ENCODE assay signal across 24 cellular contexts in genomic region chr19:28560786-28561185, GRCh38.
"Had no signal": no experiment of that assay in that cellular context is flagged by ENCODE, and none has a peak within 500 bp of the region (broad histone marks: within the 10 kb centered on the region; RNA-seq: fewer than 3 reads in every experiment).

No MANE protein-coding gene starts in this region.

- H3K27ac Mint-ChIP-seq: activated CD4-positive, alpha-beta memory T cell treated with anti-CD3 and anti-CD28 coated beads, Interleukin-2, amount 10 ng/mL, durations not matched to agents 7 days and 5 days; activated CD4-positive, alpha-beta T cell treated with anti-CD3 and anti-CD28 coated beads, Interleukin-2, amount 10 ng/mL, durations not matched to agents 7 days and 5 days; activated naive CD4-positive, alpha-beta T cell treated with anti-CD3 and anti-CD28 coated beads, Interleukin-2, amount 50 U/mL, for 24 hours; activated naive CD8-positive, alpha-beta T cell treated with anti-CD3 and anti-CD28 coated beads, Interleukin-2, amount 50 U/mL, for 24 hours; activated T-cell treated with anti-CD3 and anti-CD28 coated beads, Interleukin-2, amount 50 U/mL, for 24 hours; activated T-helper 17 cell treated with anti-CD3 and anti-CD28 coated beads, Interleukin-2, amount 50 U/mL, for 72 hours; naive thymus-derived CD8-positive, alpha-beta T cell; stimulated activated effector memory CD8-positive, alpha-beta T cell treated with anti-CD3 and anti-CD28 coated beads, Interleukin-12 subunit alpha, Interleukin-12 subunit beta, amount 100 ng/mL, for 72 hours; stimulated activated naive CD8-positive, alpha-beta T cell treated with anti-CD3 and anti-CD28 coated beads, Interleukin-15, amount 100 ng/mL, for 72 hours; WTC11 had no signal

- H3K36me3 Mint-ChIP-seq: activated naive CD4-positive, alpha-beta T cell treated with anti-CD3 and anti-CD28 coated beads, Interleukin-2, amount 50 U/mL, for 24 hours; naive thymus-derived CD8-positive, alpha-beta T cell; stimulated activated effector memory CD8-positive, alpha-beta T cell treated with anti-CD3 and anti-CD28 coated beads, Interleukin-12 subunit alpha, Interleukin-12 subunit beta, amount 100 ng/mL, for 72 hours had no signal

- H3K9me3 ChIP-seq: esophagus muscularis mucosa, heart right ventricle, right lobe of liver, thyroid gland, upper lobe of right lung had no signal

- H3K9me3 Mint-ChIP-seq: activated naive CD4-positive, alpha-beta T cell treated with anti-CD3 and anti-CD28 coated beads, Interleukin-2, amount 50 U/mL, for 24 hours; activated naive CD8-positive, alpha-beta T cell treated with anti-CD3 and anti-CD28 coated beads, Interleukin-2, amount 50 U/mL, for 24 hours; activated T-cell treated with anti-CD3 and anti-CD28 coated beads, Interleukin-2, amount 50 U/mL, for 24 hours; stimulated activated naive CD8-positive, alpha-beta T cell treated with anti-CD3 and anti-CD28 coated beads, Interleukin-15, amount 100 ng/mL, for 72 hours had no signal

- DNase-seq: activated CD4-positive, alpha-beta memory T cell treated with anti-CD3 and anti-CD28 coated beads, Interleukin-2, amount 10 ng/mL, durations not matched to agents 7 days and 5 days; activated CD4-positive, alpha-beta T cell treated with anti-CD3 and anti-CD28 coated beads for 1 hour; activated CD4-positive, alpha-beta T cell treated with anti-CD3 and anti-CD28 coated beads, Interleukin-2, amount 10 ng/mL, durations not matched to agents 7 days and 5 days; activated CD8-positive, alpha-beta memory T cell treated with anti-CD3 and anti-CD28 coated beads, Interleukin-2, amount 50 U/mL, for 48 hours; activated naive CD8-positive, alpha-beta T cell treated with anti-CD3 and anti-CD28 coated beads, Interleukin-2, amount 50 U/mL, for 24 hours; activated T-cell treated with anti-CD3 and anti-CD28 coated beads, Interleukin-2, amount 50 U/mL, for 24 hours; amygdala; caudate nucleus; cortex of kidney; foreskin keratinocyte; heart right ventricle; naive thymus-derived CD8-positive, alpha-beta T cell; right lobe of liver; stimulated activated CD4-positive, alpha-beta T cell treated with anti-CD3 and anti-CD28 coated beads, Interleukin-12 subunit alpha, Interleukin-12 subunit beta, amount 100 ng/mL, for 4 hours; stimulated activated CD4-positive, alpha-beta T cell treated with anti-CD3 and anti-CD28 coated beads, Interleukin-4, amount 100 ng/mL, for 24 hours; stimulated activated naive CD8-positive, alpha-beta T cell treated with anti-CD3 and anti-CD28 coated beads, Interleukin-15, amount 100 ng/mL, for 72 hours; substantia nigra; thyroid gland; upper lobe of right lung had no signal

- H3K4me1 Mint-ChIP-seq: activated CD4-positive, alpha-beta memory T cell treated with anti-CD3 and anti-CD28 coated beads, Interleukin-2, amount 10 ng/mL, durations not matched to agents 7 days and 5 days; activated CD4-positive, alpha-beta T cell treated with anti-CD3 and anti-CD28 coated beads, Interleukin-2, amount 10 ng/mL, durations not matched to agents 7 days and 5 days; activated naive CD4-positive, alpha-beta T cell treated with anti-CD3 and anti-CD28 coated beads, Interleukin-2, amount 50 U/mL, for 24 hours; activated naive CD8-positive, alpha-beta T cell treated with anti-CD3 and anti-CD28 coated beads, Interleukin-2, amount 50 U/mL, for 24 hours; activated T-helper 17 cell treated with anti-CD3 and anti-CD28 coated beads, Interleukin-2, amount 50 U/mL, for 72 hours; naive thymus-derived CD8-positive, alpha-beta T cell; stimulated activated effector memory CD8-positive, alpha-beta T cell treated with anti-CD3 and anti-CD28 coated beads, Interleukin-12 subunit alpha, Interleukin-12 subunit beta, amount 100 ng/mL, for 72 hours; stimulated activated naive CD8-positive, alpha-beta T cell treated with anti-CD3 and anti-CD28 coated beads, Interleukin-15, amount 100 ng/mL, for 72 hours had no signal

- H3K4me1 ChIP-seq: esophagus muscularis mucosa, foreskin keratinocyte, heart right ventricle, right lobe of liver, thyroid gland, upper lobe of right lung had no signal

- H3K4me3 ChIP-seq: esophagus muscularis mucosa, heart right ventricle, right lobe of liver, thyroid gland, upper lobe of right lung had no signal

- H3K27ac ChIP-seq: esophagus muscularis mucosa, foreskin keratinocyte, heart right ventricle, right lobe of liver, thyroid gland, upper lobe of right lung had no signal

- H3K27me3 ChIP-seq: foreskin keratinocyte, right lobe of liver, thyroid gland, upper lobe of right lung had no signal

- H3K4me3 Mint-ChIP-seq: activated CD4-positive, alpha-beta memory T cell treated with anti-CD3 and anti-CD28 coated beads, Interleukin-2, amount 10 ng/mL, durations not matched to agents 7 days and 5 days; activated CD4-positive, alpha-beta T cell treated with anti-CD3 and anti-CD28 coated beads, Interleukin-2, amount 10 ng/mL, durations not matched to agents 7 days and 5 days; activated naive CD4-positive, alpha-beta T cell treated with anti-CD3 and anti-CD28 coated beads, Interleukin-2, amount 50 U/mL, for 24 hours; activated naive CD8-positive, alpha-beta T cell treated with anti-CD3 and anti-CD28 coated beads, Interleukin-2, amount 50 U/mL, for 24 hours; activated T-cell treated with anti-CD3 and anti-CD28 coated beads, Interleukin-2, amount 50 U/mL, for 24 hours; activated T-helper 17 cell treated with anti-CD3 and anti-CD28 coated beads, Interleukin-2, amount 50 U/mL, for 72 hours; naive thymus-derived CD8-positive, alpha-beta T cell; stimulated activated effector memory CD8-positive, alpha-beta T cell treated with anti-CD3 and anti-CD28 coated beads, Interleukin-12 subunit alpha, Interleukin-12 subunit beta, amount 100 ng/mL, for 72 hours; stimulated activated naive CD8-positive, alpha-beta T cell treated with anti-CD3 and anti-CD28 coated beads, Interleukin-15, amount 100 ng/mL, for 72 hours; WTC11 had no signal

- ATAC-seq: activated naive CD8-positive, alpha-beta T cell treated with anti-CD3 and anti-CD28 coated beads, Interleukin-2, amount 50 U/mL, for 24 hours; activated T-helper 17 cell treated with anti-CD3 and anti-CD28 coated beads, Interleukin-2, amount 50 U/mL, for 72 hours; foreskin keratinocyte; heart right ventricle; naive thymus-derived CD8-positive, alpha-beta T cell; right lobe of liver; stimulated activated effector memory CD8-positive, alpha-beta T cell treated with anti-CD3 and anti-CD28 coated beads, Interleukin-12 subunit alpha, Interleukin-12 subunit beta, amount 100 ng/mL, for 72 hours; stimulated activated naive CD8-positive, alpha-beta T cell treated with anti-CD3 and anti-CD28 coated beads, Interleukin-15, amount 100 ng/mL, for 72 hours; upper lobe of right lung; WTC11 had no signal

- H3K27me3 Mint-ChIP-seq: activated CD4-positive, alpha-beta memory T cell treated with anti-CD3 and anti-CD28 coated beads, Interleukin-2, amount 10 ng/mL, durations not matched to agents 7 days and 5 days; activated naive CD4-positive, alpha-beta T cell treated with anti-CD3 and anti-CD28 coated beads, Interleukin-2, amount 50 U/mL, for 24 hours; activated naive CD8-positive, alpha-beta T cell treated with anti-CD3 and anti-CD28 coated beads, Interleukin-2, amount 50 U/mL, for 24 hours; activated T-cell treated with anti-CD3 and anti-CD28 coated beads, Interleukin-2, amount 50 U/mL, for 24 hours; stimulated activated naive CD8-positive, alpha-beta T cell treated with anti-CD3 and anti-CD28 coated beads, Interleukin-15, amount 100 ng/mL, for 72 hours had no signal

- H3K36me3 ChIP-seq: esophagus muscularis mucosa, heart right ventricle, right lobe of liver, thyroid gland, upper lobe of right lung had no signal
